In the genomic region with DNA sequence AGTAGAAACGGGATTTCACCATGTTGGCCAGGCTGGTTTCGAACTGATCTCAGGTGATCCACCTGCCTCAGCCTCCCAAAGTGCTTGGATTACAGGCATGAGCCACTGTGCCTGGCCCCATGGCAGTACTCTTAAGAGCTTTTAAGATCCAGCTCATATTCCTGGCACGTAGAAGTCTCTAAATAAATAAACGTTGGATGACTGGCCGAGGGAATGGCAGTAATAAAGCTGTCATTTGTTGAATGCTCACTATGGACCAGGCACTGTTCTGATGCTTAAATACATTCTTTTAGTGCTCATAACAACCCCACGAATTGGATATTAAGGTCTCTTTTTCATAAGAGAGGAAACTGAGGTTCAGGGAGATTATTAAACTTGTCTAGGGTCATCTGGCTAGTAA, we compare ENCODE assay signal across 16 cellular contexts. TPM values are rescaled to one million over a fixed set of nuclear protein-coding genes. Genes with fewer than 3 reads are reported as not detected.
DNase-seq lines count a peak whose midpoint lies in the region; ATAC-seq and TF ChIP-seq lines count a peak whose summit lies in the region.
"Had no signal": no experiment of that assay in that cellular context is flagged by ENCODE, and none has a peak within 500 bp of the region (broad histone marks: within the 10 kb centered on the region; RNA-seq: fewer than 3 reads in every experiment).

No MANE protein-coding gene starts in this region.

- BruUV-seq in IMR-90 (replicated peaks; lab: Mats Ljungman, UMichigan): no TSS peak

- no peak overlapping the region for H2BK20ac ChIP-seq in IMR-90 (ENCODE audit: low read depth, low read length)

- POLR2A ChIA-PET in IMR-90 (lab: Charles Lee; ENCODE audit: unreplicated experiment): no interaction called here
- POLR2A ChIA-PET in naive thymus-derived CD4-positive, alpha-beta T cell (lab: Charles Lee): interaction anchor here (0.9 to 4.8 kb wide), 2 partner anchors 12 to 256 kb away, joined by 3 to 31 read pairs; no protein-coding TSS in a partner anchor

- H4K91ac ChIP-seq in IMR-90 (ENCODE audit: insufficient read depth, low read depth, low read length): no peak overlapping the region

- H3K4me3 ChIP-seq in IMR-90 (ENCODE audit: insufficient read depth, low read depth, low read length): no peak overlapping the region
- H3K4me3 ChIP-seq in naive thymus-derived CD4-positive, alpha-beta T cell (ENCODE audit: low read length): no peak overlapping the region
- H3K4me3 ChIP-seq in thyroid gland (replicated peaks in 1 of 3): no peak overlapping the region
- H3K4me3 ChIP-seq: BLaER1, GM23248 had no signal

- no peak overlapping the region for H3K23ac ChIP-seq in IMR-90 (ENCODE audit: low read depth, low read length)

- no peak for DNase-seq in activated naive CD4-positive, alpha-beta T cell treated with anti-CD3 and anti-CD28 coated beads, Interleukin-2, amount 10 ng/mL, durations not matched to agents 7 days and 5 days
- DNase-seq in activated naive CD4-positive, alpha-beta T cell treated with anti-CD3 and anti-CD28 coated beads, Interleukin-2, amount 50 U/mL, for 16 hours: no peak
- DNase-seq in IMR-90 (peak; percentile 47), foreskin melanocyte (no peak), type B pancreatic cell (ENCODE audit: extremely low spot score, unreplicated experiment) (no peak), thyroid gland (no peak)
- DNase-seq in naive thymus-derived CD4-positive, alpha-beta T cell: no peak
- DNase-seq: 8988T, AML-193, DMS79, GDM1, GM23248, KG1 had no signal

- no peak overlapping the region for H2AFZ ChIP-seq in IMR-90 (replicated peaks; ENCODE audit: low read length, poor library complexity)
- H2AFZ ChIP-seq: GM23248 had no signal

- no peak overlapping the region for H2BK15ac ChIP-seq in IMR-90 (ENCODE audit: low read depth, low read length)

- TF ChIP-seq POLR2A in IMR-90 (IDR thresholded peaks at IDR 0.05; ENCODE audit: low read depth, low read length) (no peak), thyroid gland (IDR thresholded peaks at IDR 0.05) (no peak)

- H3K27ac Mint-ChIP-seq in activated naive CD4-positive, alpha-beta T cell treated with anti-CD3 and anti-CD28 coated beads, Interleukin-2, amount 10 ng/mL, durations not matched to agents 7 days and 5 days: peak overlapping the region; percentile 46
- H3K27ac Mint-ChIP-seq in naive thymus-derived CD4-positive, alpha-beta T cell: peak overlapping the region in 5 of 9 donors; percentile 7 to 78 (median 41)
- H3K27ac Mint-ChIP-seq in type B pancreatic cell: no peak overlapping the region
- H3K27ac Mint-ChIP-seq: IgD-negative memory B cell had no signal

- no peak overlapping the region for H3K27ac ChIP-seq in IMR-90 (ENCODE audit: insufficient read depth, low read length)
- no peak overlapping the region for H3K27ac ChIP-seq in naive thymus-derived CD4-positive, alpha-beta T cell (ENCODE audit: low read depth, low read length)
- H3K27ac ChIP-seq in thyroid gland: no peak overlapping the region
- H3K27ac ChIP-seq: BLaER1, GM23248 had no signal

- H3K36me3 Mint-ChIP-seq in activated naive CD4-positive, alpha-beta T cell treated with anti-CD3 and anti-CD28 coated beads, Interleukin-2, amount 10 ng/mL, durations not matched to agents 7 days and 5 days: peaks cover 69% of the 10 kb centered on the region
- peaks cover 10 to 46% (median 34%) of the 10 kb centered on the region in 5 donors for H3K36me3 Mint-ChIP-seq in naive thymus-derived CD4-positive, alpha-beta T cell
- H3K36me3 Mint-ChIP-seq in type B pancreatic cell: peaks cover 15% of the 10 kb centered on the region
- H3K36me3 Mint-ChIP-seq: IgD-negative memory B cell had no signal

- H3K79me1 ChIP-seq in IMR-90 (ENCODE audit: low read depth in 1 of 2, low read length in 2 of 2): no peaks in the 10 kb centered on the region

- peaks cover 83% of the 10 kb centered on the region for H3K4me1 Mint-ChIP-seq in activated naive CD4-positive, alpha-beta T cell treated with anti-CD3 and anti-CD28 coated beads, Interleukin-2, amount 10 ng/mL, durations not matched to agents 7 days and 5 days
- H3K4me1 Mint-ChIP-seq in naive thymus-derived CD4-positive, alpha-beta T cell: peaks cover 43 to 81% (median 64%) of the 10 kb centered on the region in 7 donors
- H3K4me1 Mint-ChIP-seq in type B pancreatic cell (ENCODE audit: unreplicated experiment): peaks cover 8% of the 10 kb centered on the region

- no peak overlapping the region for H2AK5ac ChIP-seq in IMR-90 (ENCODE audit: low read depth, low read length)

- no peaks in the 10 kb centered on the region for H3K9me3 ChIP-seq in IMR-90 (ENCODE audit: control insufficient read depth, insufficient read depth, low read length)
- no peaks in the 10 kb centered on the region for H3K9me3 ChIP-seq in naive thymus-derived CD4-positive, alpha-beta T cell (ENCODE audit: control insufficient read depth in 2 of 3, low read length in 3 of 3)
- no peaks in the 10 kb centered on the region for H3K9me3 ChIP-seq in thyroid gland
- H3K9me3 ChIP-seq: BLaER1 had no signal

- H4K5ac ChIP-seq in IMR-90 (ENCODE audit: low read depth, low read length): no peak overlapping the region

- H3K9me3 Mint-ChIP-seq in activated naive CD4-positive, alpha-beta T cell treated with anti-CD3 and anti-CD28 coated beads, Interleukin-2, amount 10 ng/mL, durations not matched to agents 7 days and 5 days: peaks cover 5% of the 10 kb centered on the region
- no peaks in the 10 kb centered on the region for H3K9me3 Mint-ChIP-seq in naive thymus-derived CD4-positive, alpha-beta T cell
- H3K9me3 Mint-ChIP-seq in type B pancreatic cell: no peaks in the 10 kb centered on the region
- H3K9me3 Mint-ChIP-seq: IgD-negative memory B cell had no signal

- no peak overlapping the region for H3K18ac ChIP-seq in IMR-90 (ENCODE audit: low read depth, low read length)

- CTCF ChIA-PET in activated naive CD4-positive, alpha-beta T cell treated with anti-CD3 and anti-CD28 coated beads, Interleukin-2, amount 10 ng/mL, durations not matched to agents 7 days and 5 days (lab: Charles Lee): no interaction called here
- CTCF ChIA-PET in IMR-90 (lab: Yijun Ruan, JAX): interaction anchor here (0.7 kb wide), 1 partner anchor 256 kb away, joined by 3 read pairs; no protein-coding TSS in a partner anchor
- CTCF ChIA-PET in naive thymus-derived CD4-positive, alpha-beta T cell (lab: Charles Lee): interaction anchor here (0.9 to 1.2 kb wide), 2 partner anchors 15 to 256 kb away, joined by 3 to 4 read pairs; no protein-coding TSS in a partner anchor

- in situ Hi-C loops in IMR-90 (cut with MboI; ENCODE audit: low sequenced_read_pairs): no loop called here

- ATAC-seq in IMR-90 (ENCODE audit: low read depth): no peak; the same call in none of the 2 replicates
- ATAC-seq in naive thymus-derived CD4-positive, alpha-beta T cell: no peak
- ATAC-seq: HCT116 had no signal

- peaks cover 8% of the 10 kb centered on the region; the same call in 1 of the 2 replicates for H3K9me1 ChIP-seq in IMR-90 (ENCODE audit: insufficient read depth, low read length)

- WGBS in IMR-90 (ENCODE audit: extremely low coverage in 2 of 2, insufficient read length in 1 of 2), 2 experiments: no CpG with 5 or more reads among the region's 6 CpGs
- 62 to 70% methylated on average over 6 of the region's 6 CpGs for WGBS in thyroid gland, 2 donors

- no peaks in the 10 kb centered on the region for H3K27me3 Mint-ChIP-seq in activated naive CD4-positive, alpha-beta T cell treated with anti-CD3 and anti-CD28 coated beads, Interleukin-2, amount 10 ng/mL, durations not matched to agents 7 days and 5 days
- H3K27me3 Mint-ChIP-seq in naive thymus-derived CD4-positive, alpha-beta T cell: no peaks in the 10 kb centered on the region
- no peaks in the 10 kb centered on the region for H3K27me3 Mint-ChIP-seq in type B pancreatic cell
- H3K27me3 Mint-ChIP-seq: IgD-negative memory B cell had no signal

- H2BK5ac ChIP-seq in IMR-90 (ENCODE audit: low read depth, low read length, poor library complexity, severe bottlenecking): no peak overlapping the region

- no peak overlapping the region for H3K4me2 ChIP-seq in IMR-90 (ENCODE audit: low read depth, low read length)
- H3K4me2 ChIP-seq: BLaER1 had no signal

- TF ChIP-seq CTCF in IMR-90 (conservative IDR thresholded peaks at IDR 0.05; ENCODE audit: low read depth, low read length): no peak
- TF ChIP-seq CTCF in type B pancreatic cell (conservative IDR thresholded peaks at IDR 0.05): no peak
- no peak for TF ChIP-seq CTCF in thyroid gland (IDR thresholded peaks at IDR 0.05)

- H3K36me3 ChIP-seq in IMR-90 (ENCODE audit: control insufficient read depth, insufficient read depth, low read length) (peaks cover 5% of the 10 kb centered on the region; the same call in 1 of the 2 replicates), thyroid gland (peaks cover 0 to 4% of the 10 kb centered on the region in 2 donors)
- H3K36me3 ChIP-seq in naive thymus-derived CD4-positive, alpha-beta T cell (ENCODE audit: control insufficient read depth in 2 of 3, insufficient read depth in 3 of 3, low read length in 3 of 3): peaks cover 0 to 21% (median 0%) of the 10 kb centered on the region in 3 experiments

- no peak for TF ChIP-seq RAD21 in IMR-90 (IDR thresholded peaks at IDR 0.05; ENCODE audit: low read length)

- no peak overlapping the region for H3K9ac ChIP-seq in IMR-90 (ENCODE audit: low read depth, low read length)
- H3K9ac ChIP-seq: BLaER1, GM23248 had no signal

- H3K4me1 ChIP-seq in IMR-90 (ENCODE audit: control insufficient read depth, insufficient read depth, low read length): no peaks in the 10 kb centered on the region; the same call in 1 of the 2 replicates
- peaks cover 0 to 37% of the 10 kb centered on the region in 2 donors for H3K4me1 ChIP-seq in naive thymus-derived CD4-positive, alpha-beta T cell (ENCODE audit: control insufficient read depth in 2 of 2, insufficient read depth in 2 of 2, low read length in 2 of 2)
- no peaks in the 10 kb centered on the region for H3K4me1 ChIP-seq in thyroid gland

- dilution Hi-C loops in IMR-90 (cut with HindIII; ENCODE audit: low sequenced_read_pairs, unreplicated experiment): no loop called here

- H3K4me3 Mint-ChIP-seq in activated naive CD4-positive, alpha-beta T cell treated with anti-CD3 and anti-CD28 coated beads, Interleukin-2, amount 10 ng/mL, durations not matched to agents 7 days and 5 days: no peak overlapping the region
- H3K4me3 Mint-ChIP-seq in naive thymus-derived CD4-positive, alpha-beta T cell: peak overlapping the region in 1 of 10 donors; percentile 36
- no peak overlapping the region for H3K4me3 Mint-ChIP-seq in type B pancreatic cell
- H3K4me3 Mint-ChIP-seq: IgD-negative memory B cell had no signal

- H2AK9ac ChIP-seq in IMR-90 (replicated peaks; ENCODE audit: low read depth, low read length, poor library complexity): no peak overlapping the region

- no peak overlapping the region for H3K56ac ChIP-seq in IMR-90 (ENCODE audit: extremely low read depth, insufficient read depth, low read length)

- no peak overlapping the region for H3K14ac ChIP-seq in IMR-90 (replicated peaks; ENCODE audit: low read depth, low read length)

- intact Hi-C loops in IMR-90 (cut with micrococcal nuclease): no loop called here
- intact Hi-C loops in naive thymus-derived CD4-positive, alpha-beta T cell (cut with micrococcal nuclease): loop anchor here in 1 of 2 donors (2.0 kb wide), 1 partner anchor 13 kb away; no protein-coding TSS in a partner anchor
- intact Hi-C loops in thyroid gland (cut with DNase I): no loop called here

- no peak overlapping the region for H4K8ac ChIP-seq in IMR-90 (ENCODE audit: low read depth in 2 of 2, low read length in 2 of 2)

- no peaks in the 10 kb centered on the region for H3K27me3 ChIP-seq in IMR-90 (ENCODE audit: control insufficient read depth, insufficient read depth, low read length)
- no peaks in the 10 kb centered on the region for H3K27me3 ChIP-seq in naive thymus-derived CD4-positive, alpha-beta T cell (ENCODE audit: control insufficient read depth in 2 of 2, insufficient read depth in 2 of 2, low read length in 2 of 2)
- H3K27me3 ChIP-seq in thyroid gland: no peaks in the 10 kb centered on the region
- H3K27me3 ChIP-seq: BLaER1 had no signal

- H2BK120ac ChIP-seq in IMR-90 (ENCODE audit: low read depth, low read length): no peak overlapping the region

- H3K4ac ChIP-seq in IMR-90 (ENCODE audit: low read depth, low read length): no peak overlapping the region

- peaks cover 8% of the 10 kb centered on the region; the same call in 1 of the 2 replicates for H4K20me1 ChIP-seq in IMR-90 (ENCODE audit: insufficient read depth, low read length)

RNA-seq across cellular contexts. Expression of gene UBIAD1, which starts 20.9 kb away (rescaled TPM):
- 4.7 and 6.3 TPM in 2 replicates for total RNA-seq in IMR-90 (2012; rRNA removed)
- polyA plus RNA-seq in IMR-90 (2012; rRNA removed): 9.4 and 9.5 TPM in 2 replicates
- polyA plus RNA-seq in IMR-90 (2012; cell fraction: cytosol; rRNA removed): 4.1 and 8.6 TPM in 2 replicates
- 3.1 and 3.9 TPM in 2 replicates for polyA plus RNA-seq in IMR-90 (2012; cell fraction: nucleus; rRNA removed; ENCODE audit: low replicate concordance)
- total RNA-seq in naive thymus-derived CD4-positive, alpha-beta T cell: 10 to 100 TPM; 21.7 to 41.7 (median 32.9) TPM
- 10 to 100 TPM; 53.3 to 60.9 TPM for polyA plus RNA-seq in naive thymus-derived CD4-positive, alpha-beta T cell
- 10.2 and 17.1 TPM in 2 replicates for total RNA-seq in type B pancreatic cell (ENCODE audit: low replicate concordance)
- total RNA-seq in thyroid gland: 10 to 100 TPM; 14.4 to 15.4 (median 15.1) TPM

RNA-seq across cellular contexts. Expression of gene MTOR, which starts 31.5 kb away (rescaled TPM):
- 33.6 and 36.7 TPM in 2 replicates for total RNA-seq in IMR-90 (2012; rRNA removed)
- 19.2 and 19.5 TPM in 2 replicates for polyA plus RNA-seq in IMR-90 (2012; rRNA removed)
- polyA plus RNA-seq in IMR-90 (2012; cell fraction: cytosol; rRNA removed): 6.5 and 7.2 TPM in 2 replicates
- polyA plus RNA-seq in IMR-90 (2012; cell fraction: nucleus; rRNA removed; ENCODE audit: low replicate concordance): 35.2 and 60.7 TPM in 2 replicates
- total RNA-seq in naive thymus-derived CD4-positive, alpha-beta T cell: 10 to 100 TPM; 38.8 to 47.9 (median 46.2) TPM
- 1 to 10 TPM; 4.8 to 9.7 TPM for polyA plus RNA-seq in naive thymus-derived CD4-positive, alpha-beta T cell
- total RNA-seq in type B pancreatic cell (ENCODE audit: low replicate concordance): 41.5 and 53.0 TPM in 2 replicates
- 10 to 100 TPM; 37.8 to 46.4 (median 43.9) TPM for total RNA-seq in thyroid gland
